In the genomic region with DNA sequence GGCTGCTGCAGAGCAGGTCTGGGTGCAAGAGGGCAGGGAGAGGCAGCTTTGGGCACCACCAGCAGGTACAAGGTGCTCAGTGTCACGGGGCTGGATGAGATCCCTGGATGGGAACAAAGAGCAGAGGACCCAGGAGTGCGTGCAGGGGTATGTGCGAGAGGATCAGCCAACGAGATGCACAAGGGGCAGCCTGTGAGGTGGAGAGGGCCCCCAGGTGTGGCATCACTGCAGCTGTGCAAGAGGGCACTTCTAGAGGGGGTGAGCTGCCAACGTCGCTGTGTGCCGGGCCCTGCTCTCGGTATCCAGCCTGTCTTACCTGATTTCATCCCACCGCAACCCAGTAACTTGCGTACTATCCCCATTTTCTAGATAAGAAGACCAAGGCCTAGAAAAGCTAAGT, we compare ENCODE assay signal across 18 cellular contexts.
DNase-seq lines count a peak whose midpoint lies in the region; ATAC-seq, FAIRE-seq and TF ChIP-seq lines count a peak whose summit lies in the region.
"Had no signal": no experiment of that assay in that cellular context is flagged by ENCODE, and none has a peak within 500 bp of the region (broad histone marks: within the 10 kb centered on the region; RNA-seq: fewer than 3 reads in every experiment).

No MANE protein-coding gene starts in this region.

- no peak overlapping the region for H2BK12ac ChIP-seq in mesenchymal stem cell (ENCODE audit: low read length in 2 of 2)

- peaks cover 3% of the 10 kb centered on the region for H3K36me3 Mint-ChIP-seq in chondrocyte (ENCODE audit: low read depth)
- no peaks in the 10 kb centered on the region for H3K36me3 Mint-ChIP-seq in stimulated activated naive B cell treated with anti-CD40 and anti-IgM and Interleukin-4, amounts not matched to agents 10 μg/mL and 1 μg/mL and 100 μg/mL, for 72 hours
- H3K36me3 Mint-ChIP-seq: CD4-positive, alpha-beta memory T cell had no signal

- H3K9me3 ChIP-seq in mesenchymal stem cell (ENCODE audit: control insufficient read depth, low read length): peaks cover 14% of the 10 kb centered on the region
- no peaks in the 10 kb centered on the region for H3K9me3 ChIP-seq in colonic mucosa
- H3K9me3 ChIP-seq: HAP-1 had no signal

- TF ChIP-seq CTCF in chondrocyte (IDR thresholded peaks at IDR 0.05) (no peak), colonic mucosa (IDR thresholded peaks at IDR 0.05) (no peak)

- H3K4me3 Mint-ChIP-seq in chondrocyte (ENCODE audit: unreplicated experiment): no peak overlapping the region
- H3K4me3 Mint-ChIP-seq in stimulated activated naive B cell treated with anti-CD40 and anti-IgM and Interleukin-4, amounts not matched to agents 10 μg/mL and 1 μg/mL and 100 μg/mL, for 72 hours: no peak overlapping the region
- H3K4me3 Mint-ChIP-seq: CD4-positive, alpha-beta memory T cell; HFFc6 had no signal

- H4K91ac ChIP-seq in mesenchymal stem cell (ENCODE audit: low read length): no peak overlapping the region

- H3K14ac ChIP-seq in mesenchymal stem cell (ENCODE audit: low read length in 2 of 2): no peak overlapping the region

- H2AFZ ChIP-seq in mesenchymal stem cell (ENCODE audit: low read depth, low read length): no peak overlapping the region

- H3K36me3 ChIP-seq in mesenchymal stem cell (ENCODE audit: control insufficient read depth in 1 of 2, insufficient read depth in 2 of 2, low read depth in 1 of 2, low read length in 2 of 2) (no peaks in the 10 kb centered on the region), colonic mucosa (no peaks in the 10 kb centered on the region)
- H3K36me3 ChIP-seq: HAP-1 had no signal

- H3K4me3 ChIP-seq in mesenchymal stem cell (ENCODE audit: insufficient read depth in 1 of 2, low read depth in 1 of 2, low read length in 2 of 2) (no peak overlapping the region), colonic mucosa (no peak overlapping the region)
- H3K4me3 ChIP-seq: HAP-1 had no signal

- H3K4me1 ChIP-seq in mesenchymal stem cell (ENCODE audit: control insufficient read depth, insufficient read depth, low read depth, low read length) (peaks cover 2% of the 10 kb centered on the region), colonic mucosa (no peaks in the 10 kb centered on the region)
- H3K4me1 ChIP-seq: HAP-1 had no signal

- no peak for FAIRE-seq in frontal cortex (lab: Jason Lieb, UNC)
- FAIRE-seq: G401.6, GM12892, H54 had no signal

- H2AK5ac ChIP-seq in mesenchymal stem cell (ENCODE audit: low read length, severe bottlenecking): no peak overlapping the region

- DNase-seq in chondrocyte (ENCODE audit: low spot score) (peak; percentile 79), mesenchymal stem cell (no peak), ureter (ENCODE audit: low spot score) (no peak), colonic mucosa (no peak), frontal cortex (ENCODE audit: low spot score in 2 of 2) (no peak)
- no peak for DNase-seq in stimulated activated naive B cell treated with anti-CD40 and anti-IgM and Interleukin-4, amounts not matched to agents 10 μg/mL and 1 μg/mL and 100 μg/mL, for 72 hours
- DNase-seq: C1 segment of cervical spinal cord; Calu3; CD4-positive, alpha-beta memory T cell; COR-L47; DMS53; DMS79 treated with DMSO at 0.1 percent for 48 hours; GOT3; HFFc6 had no signal

- no peak overlapping the region for H3K23ac ChIP-seq in mesenchymal stem cell (ENCODE audit: low read length in 2 of 2)

- H3K27ac Mint-ChIP-seq in chondrocyte (ENCODE audit: unreplicated experiment): no peak overlapping the region
- H3K27ac Mint-ChIP-seq in stimulated activated naive B cell treated with anti-CD40 and anti-IgM and Interleukin-4, amounts not matched to agents 10 μg/mL and 1 μg/mL and 100 μg/mL, for 72 hours: peak overlapping the region; percentile 21
- H3K27ac Mint-ChIP-seq: HFFc6 had no signal

- peak overlapping the region; percentile 5 for H4K8ac ChIP-seq in mesenchymal stem cell (ENCODE audit: low read length)

- H2BK120ac ChIP-seq in mesenchymal stem cell (ENCODE audit: low read depth, low read length): no peak overlapping the region

- H3K4me1 Mint-ChIP-seq in chondrocyte (ENCODE audit: low read depth): peaks cover 13% of the 10 kb centered on the region
- H3K4me1 Mint-ChIP-seq in stimulated activated naive B cell treated with anti-CD40 and anti-IgM and Interleukin-4, amounts not matched to agents 10 μg/mL and 1 μg/mL and 100 μg/mL, for 72 hours: no peaks in the 10 kb centered on the region
- H3K4me1 Mint-ChIP-seq: CD4-positive, alpha-beta memory T cell had no signal

- ATAC-seq in stimulated activated naive B cell treated with anti-CD40 and anti-IgM and Interleukin-4, amounts not matched to agents 10 μg/mL and 1 μg/mL and 100 μg/mL, for 72 hours (replicated peaks): no peak

- peaks cover 23% of the 10 kb centered on the region for H3K27me3 Mint-ChIP-seq in chondrocyte (ENCODE audit: low read depth)
- H3K27me3 Mint-ChIP-seq in stimulated activated naive B cell treated with anti-CD40 and anti-IgM and Interleukin-4, amounts not matched to agents 10 μg/mL and 1 μg/mL and 100 μg/mL, for 72 hours: peaks cover 16 to 23% of the 10 kb centered on the region in 2 donors

- intact Hi-C loops in colonic mucosa (cut with DNase I): no loop called here

- H3K27ac ChIP-seq in mesenchymal stem cell (ENCODE audit: low read length, poor library complexity, severe bottlenecking): no peak overlapping the region
- no peak overlapping the region for H3K27ac ChIP-seq in colonic mucosa

- WGBS in mesenchymal stem cell: 93% methylated on average over 7 of the region's 10 CpGs

- H3K9me3 Mint-ChIP-seq in chondrocyte (ENCODE audit: low read depth): peaks cover 11% of the 10 kb centered on the region
- peaks cover 0 to 5% of the 10 kb centered on the region in 2 donors for H3K9me3 Mint-ChIP-seq in stimulated activated naive B cell treated with anti-CD40 and anti-IgM and Interleukin-4, amounts not matched to agents 10 μg/mL and 1 μg/mL and 100 μg/mL, for 72 hours

- no peak overlapping the region for H2BK15ac ChIP-seq in mesenchymal stem cell (ENCODE audit: low read depth, poor library complexity, severe bottlenecking)

- no peak overlapping the region for H3K4ac ChIP-seq in mesenchymal stem cell (ENCODE audit: low read depth in 1 of 2, low read length in 2 of 2)

- H2BK5ac ChIP-seq in mesenchymal stem cell (ENCODE audit: low read depth, low read length, poor library complexity, severe bottlenecking): no peak overlapping the region

- H3K27me3 ChIP-seq in mesenchymal stem cell (ENCODE audit: control insufficient read depth in 1 of 2, insufficient read depth in 1 of 2, low read length in 2 of 2) (peaks cover 0 to 29% of the 10 kb centered on the region in 2 experiments), colonic mucosa (no peaks in the 10 kb centered on the region)

- H3K4me2 ChIP-seq in mesenchymal stem cell (ENCODE audit: low read length, poor library complexity, severe bottlenecking): no peak overlapping the region

- no peak overlapping the region for H3K18ac ChIP-seq in mesenchymal stem cell (ENCODE audit: low read depth in 1 of 2, low read length in 2 of 2)

- H3K9ac ChIP-seq in mesenchymal stem cell (ENCODE audit: low read length) (no peak overlapping the region), colonic mucosa (ENCODE audit: low read depth in 2 of 2, low read length in 2 of 2) (no peak overlapping the region)

- no peaks in the 10 kb centered on the region for H3K79me1 ChIP-seq in mesenchymal stem cell (replicated peaks; ENCODE audit: low read length, poor library complexity, severe bottlenecking)
